Comparison of ENCODE assay signal across 8 cellular contexts in genomic region chr11:14380125-14380936, GRCh38. TPM values are rescaled to one million over a fixed set of nuclear protein-coding genes. Genes with fewer than 3 reads are reported as not detected.
DNase-seq lines count a peak whose midpoint lies in the region; ATAC-seq, FAIRE-seq and TF ChIP-seq lines count a peak whose summit lies in the region.
"Had no signal": no experiment of that assay in that cellular context is flagged by ENCODE, and none has a peak within 500 bp of the region (broad histone marks: within the 10 kb centered on the region; RNA-seq: fewer than 3 reads in every experiment).

No MANE protein-coding gene starts in this region.

- no peaks in the 10 kb centered on the region for H3K9me3 Mint-ChIP-seq in activated CD8-positive, alpha-beta T cell treated with anti-CD3 and anti-CD28 coated beads for 36 hours

- DNase-seq in HCT116 (ENCODE audit: low read depth, low spot score): no peak
- DNase-seq in activated CD8-positive, alpha-beta T cell treated with anti-CD3 and anti-CD28 coated beads for 36 hours: no peak
- DNase-seq in spleen: no peak
- DNase-seq in GM19239 (ENCODE audit: insufficient read length, low spot score): no peak
- no peak for DNase-seq in AG20443 (ENCODE audit: low spot score)
- DNase-seq: NCI-H1436 had no signal

- FAIRE-seq in GM19239 (lab: Jason Lieb, UNC): no peak

- H3K9me2 ChIP-seq in HCT116 (ENCODE audit: insufficient read depth): no peaks in the 10 kb centered on the region

- TF ChIP-seq POLR2A in HCT116 (IDR thresholded peaks at IDR 0.05; ENCODE audit: borderline replicate concordance, extremely low read depth, insufficient read depth, insufficient read length): no peak
- TF ChIP-seq POLR2A in spleen (IDR thresholded peaks at IDR 0.05): no peak

- RAD21 ChIA-PET in HCT116 (lab: Charles Lee; ENCODE audit: low non-redundant PET in 1 of 2, low total read pairs in 2 of 2, uncharacterized antibody in 2 of 2, unreplicated experiment in 2 of 2): interaction anchor here in 1 of 2 experiments (0.6 kb wide), 1 partner anchor 52 kb away, joined by 3 read pairs; no protein-coding TSS in a partner anchor

- H3K27ac ChIP-seq in HCT116 (ENCODE audit: low read depth, low read length) (no peak overlapping the region), spleen (peak overlapping the region in 5 of 8 donors; percentile 38 to 83 (median 69))

- peaks cover 16% of the 10 kb centered on the region for H3K27me3 Mint-ChIP-seq in activated CD8-positive, alpha-beta T cell treated with anti-CD3 and anti-CD28 coated beads for 36 hours

- CTCF ChIA-PET in HCT116 (lab: Charles Lee): no interaction called here
- CTCF ChIA-PET in activated CD8-positive, alpha-beta T cell treated with anti-CD3 and anti-CD28 coated beads for 36 hours (lab: Charles Lee): interaction anchor here (1.0 to 2.6 kb wide), 8 partner anchors 33 to 527 kb away, joined by 4 to 13 read pairs (median 4); no protein-coding TSS in a partner anchor

- H3K27me3 ChIP-seq in HCT116 (ENCODE audit: insufficient read depth, low read length) (no peaks in the 10 kb centered on the region), iPS-15b (ENCODE audit: control insufficient read depth, insufficient read depth, low read length) (peaks cover 34% of the 10 kb centered on the region), spleen (replicated peaks in 1 of 7) (peaks cover 0 to 18% (median 0%) of the 10 kb centered on the region in 7 donors)

- H3K4me2 ChIP-seq in HCT116 (ENCODE audit: low read length): peak overlapping the region; percentile 96

- intact Hi-C loops in HCT116 (cut with micrococcal nuclease): no loop called here
- intact Hi-C loops in activated CD8-positive, alpha-beta T cell treated with anti-CD3 and anti-CD28 coated beads for 36 hours (cut with micrococcal nuclease): no loop called here
- intact Hi-C loops in spleen (cut with DNase I; ENCODE audit: low total_unique reads): no loop called here

- peaks cover 20% of the 10 kb centered on the region for H3K4me1 Mint-ChIP-seq in activated CD8-positive, alpha-beta T cell treated with anti-CD3 and anti-CD28 coated beads for 36 hours (ENCODE audit: low read depth)

- peaks cover 4 to 21% of the 10 kb centered on the region in 2 experiments; a peak in 2 of 4 replicates for H3K4me1 ChIP-seq in HCT116 (ENCODE audit: control insufficient read depth in 1 of 2, insufficient read depth in 2 of 2, low read length in 2 of 2)
- H3K4me1 ChIP-seq in iPS-15b (ENCODE audit: control insufficient read depth, insufficient read depth, low read length): peaks cover 2% of the 10 kb centered on the region
- H3K4me1 ChIP-seq in spleen: peaks cover 0 to 18% (median 15%) of the 10 kb centered on the region in 6 donors

- H3K36me3 ChIP-seq in HCT116 (ENCODE audit: control insufficient read depth in 1 of 2, insufficient read depth in 2 of 2, low read length in 2 of 2) (no peaks in the 10 kb centered on the region), iPS-15b (ENCODE audit: control insufficient read depth, insufficient read depth, low read length) (no peaks in the 10 kb centered on the region), spleen (no peaks in the 10 kb centered on the region)

- POLR2A ChIA-PET in HCT116 (lab: Charles Lee): interaction anchor here (1.1 kb wide), 1 partner anchor 38 kb away, joined by 3 read pairs; no protein-coding TSS in a partner anchor
- POLR2A ChIA-PET in activated CD8-positive, alpha-beta T cell treated with anti-CD3 and anti-CD28 coated beads for 36 hours (lab: Charles Lee): interaction anchor here (1.3 kb wide), 1 partner anchor 9 kb away, joined by 4 read pairs; no protein-coding TSS in a partner anchor

- peak overlapping the region; percentile 51 to 64 for H3K4me3 ChIP-seq in HCT116 (replicated peaks in 1 of 2; ENCODE audit: low read depth in 1 of 2, low read length in 2 of 2)
- peak overlapping the region; percentile 61 for H3K4me3 ChIP-seq in iPS-15b (ENCODE audit: low read depth, low read length)
- H3K4me3 ChIP-seq in spleen: peak overlapping the region in 6 of 8 donors; percentile 43 to 75 (median 52)

- no peaks in the 10 kb centered on the region for H3K79me2 ChIP-seq in HCT116 (ENCODE audit: insufficient read depth, low read length)

- H2AFZ ChIP-seq in HCT116 (ENCODE audit: low read depth, low read length, poor library complexity, severe bottlenecking): peak overlapping the region; percentile 94

- no peaks in the 10 kb centered on the region for H4K20me1 ChIP-seq in HCT116 (ENCODE audit: insufficient read depth)

- H3K27ac Mint-ChIP-seq in activated CD8-positive, alpha-beta T cell treated with anti-CD3 and anti-CD28 coated beads for 36 hours: no peak overlapping the region

- H3K9ac ChIP-seq in HCT116 (ENCODE audit: low read length): peak overlapping the region; percentile 62
- no peak overlapping the region for H3K9ac ChIP-seq in iPS-15b (ENCODE audit: low read depth, low read length)

- TF ChIP-seq CTCF in HCT116 (IDR thresholded peaks at IDR 0.05 in 2 of 3, conservative IDR thresholded peaks at IDR 0.05 in 1 of 3; ENCODE audit: borderline replicate concordance in 1 of 3, insufficient read depth in 1 of 3, low read depth in 2 of 3, low read length in 2 of 3) (no peak), spleen (IDR thresholded peaks at IDR 0.05 in 8 of 11, conservative IDR thresholded peaks at IDR 0.05 in 3 of 11) (no peak)
- no peak for TF ChIP-seq CTCF in activated CD8-positive, alpha-beta T cell treated with anti-CD3 and anti-CD28 coated beads for 36 hours (IDR thresholded peaks at IDR 0.05)

- no TSS peak for BruUV-seq in HCT116 (replicated peaks; lab: Mats Ljungman, UMichigan)

- peak overlapping the region; percentile 72 for H3K4me3 Mint-ChIP-seq in activated CD8-positive, alpha-beta T cell treated with anti-CD3 and anti-CD28 coated beads for 36 hours

- H3K9me3 ChIP-seq in HCT116 (ENCODE audit: control insufficient read depth in 1 of 2, insufficient read depth in 1 of 2, low read depth in 1 of 2, low read length in 2 of 2): no peaks in the 10 kb centered on the region
- H3K9me3 ChIP-seq in iPS-15b (ENCODE audit: control insufficient read depth, insufficient read depth, low read length): no peaks in the 10 kb centered on the region
- no peaks in the 10 kb centered on the region for H3K9me3 ChIP-seq in spleen

- ATAC-seq in HCT116 (no peak), HG02840 (IDR thresholded peaks at IDR 0.05; ENCODE audit: low FRiP score, unreplicated experiment) (no peak)
- no peak for ATAC-seq in activated CD8-positive, alpha-beta T cell treated with anti-CD3 and anti-CD28 coated beads for 36 hours

- WGBS in spleen, 5 donors: 76 to 82% (median 77%) methylated on average over 14 of the region's 14 CpGs

- no peaks in the 10 kb centered on the region for H3K36me3 Mint-ChIP-seq in activated CD8-positive, alpha-beta T cell treated with anti-CD3 and anti-CD28 coated beads for 36 hours (ENCODE audit: low read depth)

- TF ChIP-seq RAD21 in HCT116 (IDR thresholded peaks at IDR 0.05; ENCODE audit: low read depth): no peak

TF ChIP-seq in HCT116, 20 proteins besides CTCF, POLR2A, EP300 and RAD21:
- TF ChIP-seq CEBPB (IDR thresholded peaks at IDR 0.05; ENCODE audit: low read depth) (no peak), ELF1 (IDR thresholded peaks at IDR 0.05; ENCODE audit: borderline replicate concordance, low read depth) (no peak), SIN3A (IDR thresholded peaks at IDR 0.05; ENCODE audit: low read depth) (0 out of 2 replicates have a peak, but pooled peaks have one; percentile 18), ZBTB33 (IDR thresholded peaks at IDR 0.05; ENCODE audit: extremely low read depth, insufficient replicate concordance, low read length) (no peak), EZH2phosphoT487 (IDR thresholded peaks at IDR 0.05; ENCODE audit: borderline replicate concordance) (no peak), REST (IDR thresholded peaks at IDR 0.05; ENCODE audit: low read depth) (no peak)

RNA-seq across cellular contexts. Expression of gene RRAS2, which starts 21.3 kb away (rescaled TPM):
- total RNA-seq in HCT116 (2021; ENCODE audit: unreplicated experiment): 54.5 TPM
- polyA plus RNA-seq in HCT116 (2012): 21.5 and 32.1 TPM in 2 replicates
- 10 to 100 TPM; 87.9 to 92.0 TPM for total RNA-seq in activated CD8-positive, alpha-beta T cell treated with anti-CD3 and anti-CD28 coated beads for 36 hours
- 10 to 100 TPM; 28.8 to 45.8 (median 42.0) TPM for total RNA-seq in spleen
- 10 to 100 TPM; 23.7 to 31.2 (median 27.9) TPM for polyA plus RNA-seq in spleen
